Comparison of ENCODE assay signal across 11 cellular contexts in genomic region chrX:149723719-149724118, GRCh38. TPM values are rescaled to one million over a fixed set of nuclear protein-coding genes. Genes with fewer than 3 reads are reported as not detected.
"Had no signal": no experiment of that assay in that cellular context is flagged by ENCODE, and none has a peak within 500 bp of the region (broad histone marks: within the 10 kb centered on the region; RNA-seq: fewer than 3 reads in every experiment).

No MANE protein-coding gene starts in this region.

RNA-seq across cellular contexts. Expression of gene MAGEA11, which starts 11.9 kb away (rescaled TPM):
- total RNA-seq: OCI-LY7, PC-3, PC-9, Peyer's patch, Right ventricle myocardium inferior, Right ventricle myocardium superior, SJCRH30, SJSA1 had no signal

RNA-seq across cellular contexts. Expression of gene MAGEA9, which starts 58.0 kb away (rescaled TPM):
- total RNA-seq: OCI-LY7, PC-3, PC-9, Peyer's patch, Right ventricle myocardium inferior, Right ventricle myocardium superior, RPMI7951, SJCRH30, SJSA1, SK-MEL-5 had no signal
- polyA plus RNA-seq: SK-N-SH had no signal
